In the genomic region with DNA sequence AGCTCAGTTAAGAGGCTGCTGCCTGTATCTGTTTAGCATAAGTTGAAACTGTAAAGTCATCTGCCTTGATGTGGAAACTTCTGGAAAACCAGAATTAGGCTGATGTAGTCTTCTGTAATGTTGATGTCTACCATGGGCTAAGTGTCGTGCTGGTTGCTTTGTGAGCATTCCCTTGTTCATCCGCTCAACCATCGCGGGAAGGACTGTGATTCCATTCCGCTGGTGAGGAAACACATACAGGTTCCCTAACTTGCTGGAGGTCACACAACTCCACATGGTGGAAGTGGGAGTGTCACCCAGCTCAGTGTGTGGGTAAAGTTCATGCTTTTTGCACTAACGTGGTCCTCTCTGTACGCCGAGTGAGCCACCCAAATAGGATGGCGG, we compare ENCODE assay signal across 22 cellular contexts. TPM values are rescaled to one million over a fixed set of nuclear protein-coding genes. Genes with fewer than 3 reads are reported as not detected.
DNase-seq lines count a peak whose midpoint lies in the region; ATAC-seq, FAIRE-seq and TF ChIP-seq lines count a peak whose summit lies in the region.
"Had no signal": no experiment of that assay in that cellular context is flagged by ENCODE, and none has a peak within 500 bp of the region (broad histone marks: within the 10 kb centered on the region; RNA-seq: fewer than 3 reads in every experiment).

No MANE protein-coding gene starts in this region.

- H3K4me3 Mint-ChIP-seq in activated naive CD4-positive, alpha-beta T cell treated with anti-CD3 and anti-CD28 coated beads, Interleukin-2, amount 10 ng/mL, durations not matched to agents 7 days and 5 days, result no peak overlapping the region
- H3K4me3 Mint-ChIP-seq: CD14-positive monocyte, H9 had no signal

- H3K9me1 ChIP-seq in keratinocyte (ENCODE audit: control insufficient read depth, extremely low read depth, insufficient read depth, low read length), result peaks cover 2% of the 10 kb centered on the region

- H3K79me2 ChIP-seq in keratinocyte (ENCODE audit: control insufficient read depth, insufficient read depth, low read length) (no peaks in the 10 kb centered on the region), smooth muscle cell (ENCODE audit: low read depth) (no peaks in the 10 kb centered on the region)

- H3K9me3 Mint-ChIP-seq in activated naive CD4-positive, alpha-beta T cell treated with anti-CD3 and anti-CD28 coated beads, Interleukin-2, amount 10 ng/mL, durations not matched to agents 7 days and 5 days, result no peaks in the 10 kb centered on the region
- H3K9me3 Mint-ChIP-seq: H9 had no signal

- peaks cover 28% of the 10 kb centered on the region for H3F3A ChIP-seq in smooth muscle cell (ENCODE audit: low read depth)

- no peaks in the 10 kb centered on the region for H3K27me3 ChIP-seq in keratinocyte (ENCODE audit: control insufficient read depth, extremely low read depth, insufficient read depth, low read length)
- no peaks in the 10 kb centered on the region for H3K27me3 ChIP-seq in smooth muscle cell (ENCODE audit: low read depth)

- FAIRE-seq in keratinocyte (lab: Jason Lieb, UNC), result peak; percentile 41

- no peaks in the 10 kb centered on the region for H3K27me3 Mint-ChIP-seq in activated naive CD4-positive, alpha-beta T cell treated with anti-CD3 and anti-CD28 coated beads, Interleukin-2, amount 10 ng/mL, durations not matched to agents 7 days and 5 days

- TF ChIP-seq CTCF in keratinocyte (optimal IDR thresholded peaks at IDR 0.05 in 1 of 3, IDR thresholded peaks at IDR 0.05 in 1 of 3, conservative IDR thresholded peaks at IDR 0.05 in 1 of 3; ENCODE audit: extremely low read depth in 1 of 3, insufficient read depth in 2 of 3, low read length in 3 of 3) (no peak), smooth muscle cell (IDR thresholded peaks at IDR 0.05; ENCODE audit: borderline replicate concordance, insufficient read depth, poor library complexity, severe bottlenecking) (no peak)

- H3K36me3 Mint-ChIP-seq in activated naive CD4-positive, alpha-beta T cell treated with anti-CD3 and anti-CD28 coated beads, Interleukin-2, amount 10 ng/mL, durations not matched to agents 7 days and 5 days, result peaks cover 11% of the 10 kb centered on the region

- CTCF ChIA-PET in activated naive CD4-positive, alpha-beta T cell treated with anti-CD3 and anti-CD28 coated beads, Interleukin-2, amount 10 ng/mL, durations not matched to agents 7 days and 5 days (lab: Charles Lee), result interaction anchor here (1.7 kb wide), 1 partner anchor 158 kb away, joined by 4 read pairs; no protein-coding TSS in a partner anchor

- H3K27ac ChIP-seq in keratinocyte (ENCODE audit: control insufficient read depth, insufficient read depth, low read length) (no peak overlapping the region), smooth muscle cell (ENCODE audit: low read depth) (peak overlapping the region; percentile 28)

- H3K4me2 ChIP-seq in keratinocyte (ENCODE audit: control insufficient read depth, extremely low read depth, insufficient read depth, low read depth, low read length) (no peak overlapping the region), smooth muscle cell (no peak overlapping the region)

- no peak overlapping the region for H3K27ac Mint-ChIP-seq in activated naive CD4-positive, alpha-beta T cell treated with anti-CD3 and anti-CD28 coated beads, Interleukin-2, amount 10 ng/mL, durations not matched to agents 7 days and 5 days

- dilution Hi-C loops in keratinocyte (cut with MboI; ENCODE audit: extremely low pct_ligation_motif_present, low sequenced_read_pairs), result no loop called here

- no peaks in the 10 kb centered on the region for H4K20me1 ChIP-seq in keratinocyte (ENCODE audit: control insufficient read depth, extremely low read depth, insufficient read depth, low read length)
- H4K20me1 ChIP-seq in smooth muscle cell (ENCODE audit: low read depth), result peaks cover 26% of the 10 kb centered on the region

- H3K4me1 Mint-ChIP-seq in activated naive CD4-positive, alpha-beta T cell treated with anti-CD3 and anti-CD28 coated beads, Interleukin-2, amount 10 ng/mL, durations not matched to agents 7 days and 5 days, result no peaks in the 10 kb centered on the region

- H3K9ac ChIP-seq in keratinocyte (ENCODE audit: control insufficient read depth, extremely low read depth, insufficient read depth, low read length), result no peak overlapping the region
- no peak overlapping the region for H3K9ac ChIP-seq in smooth muscle cell (ENCODE audit: low read depth)

- H3K9me3 ChIP-seq in keratinocyte (ENCODE audit: control insufficient read depth, low read depth, low read length), result no peaks in the 10 kb centered on the region
- no peaks in the 10 kb centered on the region for H3K9me3 ChIP-seq in smooth muscle cell (replicated peaks; ENCODE audit: low read depth)

- H3K4me1 ChIP-seq in keratinocyte (ENCODE audit: control insufficient read depth, extremely low read depth, insufficient read depth, low read length) (peaks cover 23% of the 10 kb centered on the region), smooth muscle cell (ENCODE audit: low read depth) (peaks cover 16% of the 10 kb centered on the region)

- peaks cover 5 to 16% of the 10 kb centered on the region in 2 experiments for H3K36me3 ChIP-seq in keratinocyte (ENCODE audit: control insufficient read depth in 2 of 2, extremely low read depth in 1 of 2, insufficient read depth in 2 of 2, low read length in 2 of 2)
- H3K36me3 ChIP-seq in smooth muscle cell (ENCODE audit: low read depth), result no peaks in the 10 kb centered on the region

- H3K4me3 ChIP-seq in keratinocyte (ENCODE audit: control insufficient read depth in 2 of 3, extremely low read depth in 1 of 3, insufficient read depth in 2 of 3, low read depth in 1 of 3, low read length in 3 of 3) (no peak overlapping the region), smooth muscle cell (no peak overlapping the region)

- 70% methylated on average over 9 of the region's 9 CpGs for WGBS in smooth muscle cell (ENCODE audit: low lambda C conversion rate)

- no peak overlapping the region for H2AFZ ChIP-seq in keratinocyte (ENCODE audit: control insufficient read depth, low read length)
- H2AFZ ChIP-seq in smooth muscle cell (ENCODE audit: low read depth), result no peak overlapping the region

- DNase-seq in activated naive CD4-positive, alpha-beta T cell treated with anti-CD3 and anti-CD28 coated beads, Interleukin-2, amount 10 ng/mL, durations not matched to agents 7 days and 5 days, result peak; percentile 13
- DNase-seq in activated naive CD4-positive, alpha-beta T cell treated with Interleukin-2 at 50 U/mL for 16 hours, result no peak
- no peak for DNase-seq in keratinocyte (ENCODE audit: low read depth, low spot score)
- no peak for DNase-seq in smooth muscle cell (lab: John Stamatoyannopoulos, UW; ENCODE audit: unreplicated experiment)
- no peak for DNase-seq in activated CD4-positive, alpha-beta T cell treated with anti-CD3 and anti-CD28 coated beads for 4 hours
- DNase-seq: 8988T, DND-41, IMR-90, NCI-H1048, NCI-H1436, NCI-H1930, NCI-H345, NCI-H524 treated with DMSO at 0.1 percent for 48 hours, SHP77 treated with DMSO at 0.1 percent for 48 hours had no signal

- ATAC-seq in GM21786 (IDR thresholded peaks at IDR 0.05; ENCODE audit: unreplicated experiment), result no peak

RNA-seq across cellular contexts. Expression of gene CLDN19, which starts 4.0 kb away (rescaled TPM):
- polyA plus RNA-seq in keratinocyte, result 0.06 TPM in 1 of 3 replicates, not detected in the others
- not detected for polyA plus RNA-seq in keratinocyte (2011; ENCODE audit: low read depth)
- not detected in 2 replicates for polyA plus RNA-seq in keratinocyte (2011; cell fraction: cytosol; rRNA removed)
- not detected in 2 replicates for polyA plus RNA-seq in keratinocyte (2011; cell fraction: nucleus; rRNA removed)
- not detected in 2 replicates for polyA plus RNA-seq in keratinocyte (2012; ENCODE audit: low replicate concordance)
- 0.07 TPM in 1 of 3 replicates, not detected in the others for polyA minus RNA-seq in keratinocyte
- polyA minus RNA-seq in keratinocyte (2011; cell fraction: cytosol; rRNA and poly(A)+ RNA removed), result not detected
- 0.16 TPM in 1 of 2 replicates, not detected in the other for polyA minus RNA-seq in keratinocyte (2011; cell fraction: nucleus; rRNA and poly(A)+ RNA removed)
- 0.67 and 1.0 TPM in 2 replicates for total RNA-seq in smooth muscle cell
- 2.4 and 2.9 TPM in 2 replicates for polyA plus RNA-seq in smooth muscle cell
- total RNA-seq: HT1080, IMR-90, M059J, RPMI7951 had no signal
- polyA plus RNA-seq: AG04450, CD14-positive monocyte, IMR-90 had no signal

RNA-seq across cellular contexts. Expression of gene P3H1, which starts 22.8 kb away (rescaled TPM):
- polyA plus RNA-seq in keratinocyte, result 24.4 to 34.1 TPM (median 34.0 TPM) in 3 replicates
- polyA plus RNA-seq in keratinocyte (2011; ENCODE audit: low read depth), result 5.4 TPM
- polyA plus RNA-seq in keratinocyte (2011; cell fraction: cytosol; rRNA removed), result 11.8 and 17.2 TPM in 2 replicates
- polyA plus RNA-seq in keratinocyte (2011; cell fraction: nucleus; rRNA removed), result 72.1 and 80.9 TPM in 2 replicates
- 8.7 and 25.3 TPM in 2 replicates for polyA plus RNA-seq in keratinocyte (2012; ENCODE audit: low replicate concordance)
- 36.5 to 45.8 TPM (median 36.6 TPM) in 3 replicates for polyA minus RNA-seq in keratinocyte
- polyA minus RNA-seq in keratinocyte (2011; cell fraction: cytosol; rRNA and poly(A)+ RNA removed), result 48.2 TPM
- 53.0 and 59.9 TPM in 2 replicates for polyA minus RNA-seq in keratinocyte (2011; cell fraction: nucleus; rRNA and poly(A)+ RNA removed)
- 256 and 273 TPM in 2 replicates for total RNA-seq in smooth muscle cell
- polyA plus RNA-seq in smooth muscle cell, result 336 and 535 TPM in 2 replicates

RNA-seq across cellular contexts. Expression of gene C1orf50, which starts 23.0 kb away (rescaled TPM):
- polyA plus RNA-seq in keratinocyte (6.1 to 9.8 TPM (median 9.6 TPM) in 3 replicates), smooth muscle cell (9.7 and 11.5 TPM in 2 replicates)
- 1.3 TPM for polyA plus RNA-seq in keratinocyte (2011; ENCODE audit: low read depth)
- 6.9 and 13.6 TPM in 2 replicates for polyA plus RNA-seq in keratinocyte (2011; cell fraction: cytosol; rRNA removed)
- 4.9 and 6.0 TPM in 2 replicates for polyA plus RNA-seq in keratinocyte (2011; cell fraction: nucleus; rRNA removed)
- 2.0 and 3.2 TPM in 2 replicates for polyA plus RNA-seq in keratinocyte (2012; ENCODE audit: low replicate concordance)
- polyA minus RNA-seq in keratinocyte, result 0.33 to 4.0 TPM (median 2.7 TPM) in 3 replicates
- polyA minus RNA-seq in keratinocyte (2011; cell fraction: cytosol; rRNA and poly(A)+ RNA removed), result 1.2 TPM
- 0.95 and 1.3 TPM in 2 replicates for polyA minus RNA-seq in keratinocyte (2011; cell fraction: nucleus; rRNA and poly(A)+ RNA removed)
- total RNA-seq in smooth muscle cell, result 1.8 and 7.3 TPM in 2 replicates

RNA-seq across cellular contexts. Expression of gene TMEM269, which starts 40.8 kb away (rescaled TPM):
- polyA plus RNA-seq in keratinocyte (0.12 TPM in 1 of 3 replicates, not detected in the others), smooth muscle cell (0.09 and 0.15 TPM in 2 replicates)
- 0.07 TPM for polyA plus RNA-seq in keratinocyte (2011; ENCODE audit: low read depth)
- polyA plus RNA-seq in keratinocyte (2011; cell fraction: cytosol; rRNA removed), result 0.02 TPM in 1 of 2 replicates, not detected in the other
- 0.12 and 0.18 TPM in 2 replicates for polyA plus RNA-seq in keratinocyte (2011; cell fraction: nucleus; rRNA removed)
- polyA plus RNA-seq in keratinocyte (2012; ENCODE audit: low replicate concordance), result 0.23 TPM in 1 of 2 replicates, not detected in the other
- polyA minus RNA-seq in keratinocyte, result not detected in 3 replicates
- polyA minus RNA-seq in keratinocyte (2011; cell fraction: cytosol; rRNA and poly(A)+ RNA removed), result not detected
- not detected in 2 replicates for polyA minus RNA-seq in keratinocyte (2011; cell fraction: nucleus; rRNA and poly(A)+ RNA removed)
- 0.09 and 0.36 TPM in 2 replicates for total RNA-seq in smooth muscle cell
- total RNA-seq: G401, HT1080, IMR-90, RPMI7951 had no signal
- polyA plus RNA-seq: CD14-positive monocyte, IMR-90 had no signal
